In genomic region chr17:48504953-48505352, GRCh38 we compare ENCODE assay signal across 29 cellular contexts. TPM values are rescaled to one million over a fixed set of nuclear protein-coding genes. Genes with fewer than 3 reads are reported as not detected.
A peak's percentile ranks its signal among the peaks of the same experiment; 100 is the strongest.
DNase-seq lines count a peak whose midpoint lies in the region; ATAC-seq and TF ChIP-seq lines count a peak whose summit lies in the region.
"Had no signal": no experiment of that assay in that cellular context is flagged by ENCODE, and none has a peak within 500 bp of the region (broad histone marks: within the 10 kb centered on the region; RNA-seq: fewer than 3 reads in every experiment).

No MANE protein-coding gene starts in this region.

- H3K4me3 ChIP-seq in MM.1S (ENCODE audit: low read length) = no peak overlapping the region
- H3K4me3 ChIP-seq in smooth muscle cell = no peak overlapping the region
- H3K4me3 ChIP-seq in dorsolateral prefrontal cortex = no peak overlapping the region
- H3K4me3 ChIP-seq: gastroesophageal sphincter, neural progenitor cell, pancreas, SJCRH30, skin epidermis had no signal

- H3K9me3 ChIP-seq in MM.1S (replicated peaks; ENCODE audit: insufficient read depth, low read length) = no peaks in the 10 kb centered on the region
- no peaks in the 10 kb centered on the region for H3K9me3 ChIP-seq in smooth muscle cell (replicated peaks; ENCODE audit: low read depth)
- H3K9me3 ChIP-seq: gastroesophageal sphincter, pancreas, SJCRH30 had no signal

- H3K4me2 ChIP-seq in MM.1S (ENCODE audit: low read depth, low read length) (peak overlapping the region; percentile 59; the same call in 1 of the 2 replicates), smooth muscle cell (no peak overlapping the region)
- H3K4me2 ChIP-seq: neural progenitor cell had no signal

- no peaks in the 10 kb centered on the region for H3K27me3 ChIP-seq in MM.1S (replicated peaks; ENCODE audit: insufficient read depth, low read length)
- no peaks in the 10 kb centered on the region for H3K27me3 ChIP-seq in smooth muscle cell (ENCODE audit: low read depth)
- peaks cover 0 to 92% (median 56%) of the 10 kb centered on the region in 45 donors for H3K27me3 ChIP-seq in dorsolateral prefrontal cortex
- H3K27me3 ChIP-seq: gastroesophageal sphincter, SJCRH30 had no signal

- no peaks in the 10 kb centered on the region for H3K79me2 ChIP-seq in MM.1S (ENCODE audit: low read length)
- H3K79me2 ChIP-seq in smooth muscle cell (ENCODE audit: low read depth) = no peaks in the 10 kb centered on the region

- intact Hi-C loops in dorsolateral prefrontal cortex (cut with DNase I) = no loop called here

- 52% methylated on average over 2 of the region's 2 CpGs for WGBS in smooth muscle cell (ENCODE audit: low lambda C conversion rate)

- peak overlapping the region; percentile 64 for H3K4me3 Mint-ChIP-seq in T-helper 1 cell treated with Interleukin-12 subunit alpha and Interleukin-12 subunit beta and Interleukin-4 antibody, amounts not matched to agents 30 μg/mL and 1 μg/mL, for 36 hours
- no peak overlapping the region for H3K4me3 Mint-ChIP-seq in activated naive CD8-positive, alpha-beta T cell treated with anti-CD3 and anti-CD28 coated beads, Interleukin-2, amount 50 U/mL, for 24 hours
- H3K4me3 Mint-ChIP-seq: activated naive CD4-positive, alpha-beta T cell treated with anti-CD3 and anti-CD28 coated beads, Interleukin-2, amount 10 ng/mL, durations not matched to agents 7 days and 5 days; CD4-positive, alpha-beta memory T cell; neural progenitor cell had no signal

- peaks cover 42% of the 10 kb centered on the region for H3K4me1 Mint-ChIP-seq in T-helper 1 cell treated with Interleukin-12 subunit alpha and Interleukin-12 subunit beta and Interleukin-4 antibody, amounts not matched to agents 30 μg/mL and 1 μg/mL, for 36 hours (ENCODE audit: low read depth)
- peaks cover 15% of the 10 kb centered on the region for H3K4me1 Mint-ChIP-seq in activated naive CD8-positive, alpha-beta T cell treated with anti-CD3 and anti-CD28 coated beads, Interleukin-2, amount 50 U/mL, for 24 hours

- H3K36me3 Mint-ChIP-seq in T-helper 1 cell treated with Interleukin-12 subunit alpha and Interleukin-12 subunit beta and Interleukin-4 antibody, amounts not matched to agents 30 μg/mL and 1 μg/mL, for 36 hours (ENCODE audit: low read depth) = peaks cover 3% of the 10 kb centered on the region
- H3K36me3 Mint-ChIP-seq in activated naive CD8-positive, alpha-beta T cell treated with anti-CD3 and anti-CD28 coated beads, Interleukin-2, amount 50 U/mL, for 24 hours (ENCODE audit: low read depth) = no peaks in the 10 kb centered on the region
- H3K36me3 Mint-ChIP-seq: CD4-positive, alpha-beta memory T cell; neural progenitor cell had no signal

- TF ChIP-seq CTCF in MM.1S (IDR thresholded peaks at IDR 0.05; ENCODE audit: low read length) = no peak
- TF ChIP-seq CTCF in smooth muscle cell (IDR thresholded peaks at IDR 0.05; ENCODE audit: borderline replicate concordance, insufficient read depth, poor library complexity, severe bottlenecking) = no peak
- no peak for TF ChIP-seq CTCF in dorsolateral prefrontal cortex (IDR thresholded peaks at IDR 0.05 in 54 of 56, conservative IDR thresholded peaks at IDR 0.05 in 2 of 56; ENCODE audit: low read depth in 1 of 56, partially characterized antibody in 56 of 56)

- no peaks in the 10 kb centered on the region for H4K20me1 ChIP-seq in MM.1S (ENCODE audit: insufficient read depth, low read length)
- H4K20me1 ChIP-seq in smooth muscle cell (ENCODE audit: low read depth) = no peaks in the 10 kb centered on the region

- peaks cover 31% of the 10 kb centered on the region for H3K27me3 Mint-ChIP-seq in T-helper 1 cell treated with Interleukin-12 subunit alpha and Interleukin-12 subunit beta and Interleukin-4 antibody, amounts not matched to agents 30 μg/mL and 1 μg/mL, for 36 hours (ENCODE audit: low read depth)
- H3K27me3 Mint-ChIP-seq in activated naive CD8-positive, alpha-beta T cell treated with anti-CD3 and anti-CD28 coated beads, Interleukin-2, amount 50 U/mL, for 24 hours = peaks cover 8% of the 10 kb centered on the region

- peak overlapping the region; percentile 92 for H3K27ac ChIP-seq in MM.1S (ENCODE audit: low read length)
- peak overlapping the region; percentile 93 for H3K27ac ChIP-seq in smooth muscle cell (ENCODE audit: low read depth)
- no peak overlapping the region for H3K27ac ChIP-seq in dorsolateral prefrontal cortex
- H3K27ac ChIP-seq: brain microvascular endothelial cell, gastroesophageal sphincter, HL-60, neural progenitor cell, pancreas, SJCRH30 had no signal

- DNase-seq in T-helper 1 cell (no peak), MM.1S (no peak), smooth muscle cell (lab: John Stamatoyannopoulos, UW; ENCODE audit: unreplicated experiment) (no peak), dorsolateral prefrontal cortex (no peak)
- no peak for DNase-seq in activated naive CD8-positive, alpha-beta T cell treated with anti-CD3 and anti-CD28 coated beads, Interleukin-2, amount 50 U/mL, for 24 hours
- DNase-seq: activated CD4-positive, alpha-beta T cell treated with anti-CD3 and anti-CD28 coated beads, Interleukin-2, amount 50 U/mL, for 4 hours; activated CD4-positive, CD25-positive, alpha-beta regulatory T cell; activated naive CD4-positive, alpha-beta T cell treated with anti-CD3 and anti-CD28 coated beads, Interleukin-2, amount 10 ng/mL, durations not matched to agents 7 days and 5 days; amygdala; brain microvascular endothelial cell; effector CD4-positive, alpha-beta T cell; GOT3; hypothalamus; KBM-7; NCI-H1105; pancreas; RPMI8226; SJCRH30; stimulated activated naive CD4-positive, alpha-beta T cell treated with Interleukin-2 at 50 U/mL for 16 hours had no signal

- H3K27ac Mint-ChIP-seq in T-helper 1 cell treated with Interleukin-12 subunit alpha and Interleukin-12 subunit beta and Interleukin-4 antibody, amounts not matched to agents 30 μg/mL and 1 μg/mL, for 36 hours = peak overlapping the region; percentile 79
- peak overlapping the region; percentile 39 for H3K27ac Mint-ChIP-seq in activated naive CD8-positive, alpha-beta T cell treated with anti-CD3 and anti-CD28 coated beads, Interleukin-2, amount 50 U/mL, for 24 hours
- H3K27ac Mint-ChIP-seq: neural progenitor cell had no signal

- H3K9ac ChIP-seq in MM.1S (ENCODE audit: low read length) = peak overlapping the region; percentile 66
- peak overlapping the region; percentile 74 for H3K9ac ChIP-seq in smooth muscle cell (ENCODE audit: low read depth)
- H3K9ac ChIP-seq: neural progenitor cell had no signal

- H3K9me2 ChIP-seq in MM.1S (replicated peaks; ENCODE audit: insufficient read depth, low read length) = no peaks in the 10 kb centered on the region

- H3F3A ChIP-seq in MM.1S (ENCODE audit: insufficient read depth, low read length) (peaks cover 19% of the 10 kb centered on the region), smooth muscle cell (ENCODE audit: low read depth) (peaks cover 41% of the 10 kb centered on the region)

- H2AFZ ChIP-seq in MM.1S (ENCODE audit: low read length) = no peak overlapping the region
- no peak overlapping the region for H2AFZ ChIP-seq in smooth muscle cell (ENCODE audit: low read depth)
- H2AFZ ChIP-seq: neural progenitor cell had no signal

- no peaks in the 10 kb centered on the region for H3K9me3 Mint-ChIP-seq in T-helper 1 cell treated with Interleukin-12 subunit alpha and Interleukin-12 subunit beta and Interleukin-4 antibody, amounts not matched to agents 30 μg/mL and 1 μg/mL, for 36 hours
- no peaks in the 10 kb centered on the region for H3K9me3 Mint-ChIP-seq in activated naive CD8-positive, alpha-beta T cell treated with anti-CD3 and anti-CD28 coated beads, Interleukin-2, amount 50 U/mL, for 24 hours
- H3K9me3 Mint-ChIP-seq: activated naive CD4-positive, alpha-beta T cell treated with anti-CD3 and anti-CD28 coated beads, Interleukin-2, amount 10 ng/mL, durations not matched to agents 7 days and 5 days; CD4-positive, alpha-beta memory T cell; neural progenitor cell had no signal

- no peak for ATAC-seq in activated naive CD8-positive, alpha-beta T cell treated with anti-CD3 and anti-CD28 coated beads, Interleukin-2, amount 50 U/mL, for 24 hours
- no peak for ATAC-seq in HG03520 (IDR thresholded peaks at IDR 0.05; ENCODE audit: unreplicated experiment)
- ATAC-seq: gastroesophageal sphincter had no signal

- H3K4me1 ChIP-seq in MM.1S (ENCODE audit: low read length) (peaks cover 40% of the 10 kb centered on the region), smooth muscle cell (ENCODE audit: low read depth) (peaks cover 7% of the 10 kb centered on the region)
- H3K4me1 ChIP-seq: neural progenitor cell, pancreas had no signal

- H3K36me3 ChIP-seq in MM.1S (replicated peaks; ENCODE audit: insufficient read depth, low read length) (no peaks in the 10 kb centered on the region), smooth muscle cell (ENCODE audit: low read depth) (no peaks in the 10 kb centered on the region)
- H3K36me3 ChIP-seq: brain microvascular endothelial cell, gastroesophageal sphincter, neural progenitor cell, pancreas, SJCRH30 had no signal

RNA-seq across cellular contexts. Expression of gene HOXB1, which starts 25.9 kb away (rescaled TPM):
- not detected in 2 replicates for total RNA-seq in smooth muscle cell
- not detected in 2 replicates for polyA plus RNA-seq in smooth muscle cell
- not detected for total RNA-seq in dorsolateral prefrontal cortex
- total RNA-seq: CD4-positive, alpha-beta memory T cell; gastroesophageal sphincter; MCF 10A; pancreas; renal cortical epithelial cell; SJCRH30; temporal lobe had no signal
- polyA plus RNA-seq: CD4-positive, alpha-beta memory T cell; pancreas had no signal

RNA-seq across cellular contexts. Expression of gene HOXB2, which starts 40.0 kb away (rescaled TPM):
- total RNA-seq in smooth muscle cell (16.9 and 40.4 TPM in 2 replicates), dorsolateral prefrontal cortex (1 to 10 TPM in 8 of 120 experiments, under 1 TPM in 20, not detected in 92; 0.26 to 1.7 (median 0.62) TPM)
- 26.5 and 35.6 TPM in 2 replicates for polyA plus RNA-seq in smooth muscle cell
- total RNA-seq: temporal lobe had no signal

Comparison
In these comparisons a context has a peak if more than half of its experiments do, and no peak if none do; other contexts are left out.
1. H3K27ac ChIP-seq: peak in MM.1S (single experiment) and smooth muscle cell (single experiment); none in dorsolateral prefrontal cortex (0 of 59).